ENCODE assay signal across 8 cellular contexts in the genomic region with DNA sequence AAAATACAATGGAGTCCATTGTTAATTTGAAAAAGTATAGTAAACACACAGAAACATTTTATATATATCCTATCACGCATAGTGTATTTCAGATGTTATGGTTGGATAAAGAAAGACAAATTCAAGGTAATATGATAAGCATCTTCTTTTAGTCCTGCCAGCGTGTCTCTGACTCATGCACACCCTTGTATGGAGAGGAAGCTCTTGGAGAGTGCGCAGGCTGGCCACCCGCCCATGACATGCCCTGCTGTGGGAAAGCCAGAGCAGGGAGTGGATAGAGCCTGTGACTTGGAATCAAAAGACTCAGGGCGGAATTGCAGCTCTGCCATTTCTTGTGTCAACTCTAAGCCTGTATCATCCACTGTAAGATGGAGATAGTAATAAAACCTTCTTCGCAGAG. TPM values are rescaled to one million over a fixed set of nuclear protein-coding genes. Genes with fewer than 3 reads are reported as not detected.
DNase-seq lines count a peak whose midpoint lies in the region; ATAC-seq, FAIRE-seq and TF ChIP-seq lines count a peak whose summit lies in the region.

No MANE protein-coding gene starts in this region.

- H3K9me3 ChIP-seq in A549: no peaks in the 10 kb centered on the region

- H3K27me3 Mint-ChIP-seq in MCF 10A (ENCODE audit: insufficient read depth, unreplicated experiment): no peaks in the 10 kb centered on the region
- no peaks in the 10 kb centered on the region for H3K27me3 Mint-ChIP-seq in activated naive CD4-positive, alpha-beta T cell treated with anti-CD3 and anti-CD28 coated beads for 36 hours (ENCODE audit: low read depth)

- no peak for TF ChIP-seq RAD21 in A549 (conservative IDR thresholded peaks at IDR 0.05 in 1 of 2, IDR thresholded peaks at IDR 0.05 in 1 of 2)

- no peaks in the 10 kb centered on the region for H3K9me3 Mint-ChIP-seq in MCF 10A (ENCODE audit: unreplicated experiment)
- no peaks in the 10 kb centered on the region for H3K9me3 Mint-ChIP-seq in activated naive CD4-positive, alpha-beta T cell treated with anti-CD3 and anti-CD28 coated beads for 36 hours

- ATAC-seq in A549: peak; percentile 84 to 91
- ATAC-seq in GM18517 (IDR thresholded peaks at IDR 0.05; ENCODE audit: unreplicated experiment): no peak
- ATAC-seq in HG03159 (IDR thresholded peaks at IDR 0.05; ENCODE audit: unreplicated experiment): no peak

- peak overlapping the region; percentile 88 for H3K27ac Mint-ChIP-seq in MCF 10A (ENCODE audit: low read depth, unreplicated experiment)
- no peak overlapping the region for H3K27ac Mint-ChIP-seq in activated naive CD4-positive, alpha-beta T cell treated with anti-CD3 and anti-CD28 coated beads for 36 hours

- H3K36me3 Mint-ChIP-seq in MCF 10A (ENCODE audit: insufficient read depth, unreplicated experiment): peaks cover 12% of the 10 kb centered on the region
- H3K36me3 Mint-ChIP-seq in activated naive CD4-positive, alpha-beta T cell treated with anti-CD3 and anti-CD28 coated beads for 36 hours (ENCODE audit: low read depth): no peaks in the 10 kb centered on the region

- intact Hi-C loops in MCF 10A (cut with micrococcal nuclease): no loop called here
- intact Hi-C loops in activated naive CD4-positive, alpha-beta T cell treated with anti-CD3 and anti-CD28 coated beads for 36 hours (cut with micrococcal nuclease): no loop called here

- 7% methylated on average over 6 of the region's 6 CpGs for WGBS in A549 (ENCODE audit: missing lambda C conversion rate)

- peaks cover 35% of the 10 kb centered on the region for H3K4me1 Mint-ChIP-seq in MCF 10A (ENCODE audit: insufficient read depth, unreplicated experiment)
- peaks cover 21% of the 10 kb centered on the region for H3K4me1 Mint-ChIP-seq in activated naive CD4-positive, alpha-beta T cell treated with anti-CD3 and anti-CD28 coated beads for 36 hours (ENCODE audit: low read depth)

- no TSS peak for BruUV-seq in MCF 10A (replicated peaks; lab: Mats Ljungman, UMichigan)

- peaks cover 64% of the 10 kb centered on the region for H3K4me1 ChIP-seq in A549

- H3K4me2 ChIP-seq in A549: peak overlapping the region; percentile 77

- FAIRE-seq in A549 (lab: Jason Lieb, UNC): no peak

- H3K4me3 Mint-ChIP-seq in MCF 10A (ENCODE audit: unreplicated experiment): no peak overlapping the region
- no peak overlapping the region for H3K4me3 Mint-ChIP-seq in activated naive CD4-positive, alpha-beta T cell treated with anti-CD3 and anti-CD28 coated beads for 36 hours

- peak; percentile 71 to 85 for DNase-seq in A549 (ENCODE audit: low read depth in 1 of 2, low spot score in 1 of 2)
- peak in 68 of 76 experiments; percentile 6 to 81 (median 56) for DNase-seq in HUDEP-2 (lab: John Stamatoyannopoulos, UW; ENCODE audit: unreplicated experiment in 76 of 76)
- DNase-seq in MCF 10A (ENCODE audit: unreplicated experiment): peak; percentile 96
- DNase-seq in lung microvascular endothelial cell (ENCODE audit: low read depth in 2 of 2): peak; percentile 78 to 95
- DNase-seq in effector CD4-positive, alpha-beta T cell: no peak
- DNase-seq in activated naive CD4-positive, alpha-beta T cell treated with anti-CD3 and anti-CD28 coated beads for 36 hours: no peak

- CTCF ChIA-PET in A549 (lab: Yijun Ruan, JAX): interaction anchor here (0.6 to 11.5 kb wide), 8 partner anchors 14 to 1347 kb away, joined by 3 to 82 read pairs (median 4); a partner anchor contains a TSS
- CTCF ChIA-PET in MCF 10A (lab: Yijun Ruan, JAX): interaction anchor here (0.6 to 4.4 kb wide), 5 partner anchors 13 to 104 kb away, joined by 3 to 39 read pairs (median 4); no protein-coding TSS in a partner anchor
- CTCF ChIA-PET in activated naive CD4-positive, alpha-beta T cell treated with anti-CD3 and anti-CD28 coated beads for 36 hours (lab: Charles Lee): no interaction called here

- TF ChIP-seq EP300 in A549 (IDR thresholded peaks at IDR 0.05): no peak

- H3K4me3 ChIP-seq in A549: no peak overlapping the region

- POLR2A ChIA-PET in A549 (lab: Yijun Ruan, JAX) (interaction anchor here (1.0 to 3.5 kb wide), 3 partner anchors 31 to 173 kb away, joined by 3 to 11 read pairs (median 7); a partner anchor contains a TSS), MCF 10A (lab: Yijun Ruan, JAX) (interaction anchor here (0.7 to 6.2 kb wide), 12 partner anchors 11 to 213 kb away, joined by 3 to 81 read pairs (median 28); a partner anchor contains a TSS)

- peak overlapping the region; percentile 85 to 88 for H3K27ac ChIP-seq in A549

- no peak for TF ChIP-seq CTCF in A549 (IDR thresholded peaks at IDR 0.05)
- TF ChIP-seq CTCF in MCF 10A (IDR thresholded peaks at IDR 0.05; ENCODE audit: unreplicated experiment): no peak

- no peak for TF ChIP-seq POLR2A in A549 (IDR thresholded peaks at IDR 0.05; ENCODE audit: low read length)

TF ChIP-seq in A549, 52 proteins besides CTCF, POLR2A, EP300 and RAD21:
- TF ChIP-seq GATA3 (IDR thresholded peaks at IDR 0.05; ENCODE audit: borderline replicate concordance) (peak; percentile 76; the same call in 1 of the 2 replicates), FOSL2 (IDR thresholded peaks at IDR 0.05) (peak; percentile 34; the same call in 1 of the 2 replicates), FOSL2 (CRISPR knock-in tag; IDR thresholded peaks at IDR 0.05) (peak; percentile 76), TP53 (CRISPR knock-in tag; IDR thresholded peaks at IDR 0.05) (no peak)
- TF ChIP-seq, protein P1, sequence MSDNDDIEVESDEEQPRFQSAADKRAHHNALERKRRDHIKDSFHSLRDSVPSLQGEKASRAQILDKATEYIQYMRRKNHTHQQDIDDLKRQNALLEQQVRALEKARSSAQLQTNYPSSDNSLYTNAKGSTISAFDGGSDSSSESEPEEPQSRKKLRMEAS (IDR thresholded peaks at IDR 0.05): peak; percentile 44

RNA-seq across cellular contexts. Expression of a gene that starts 23.0 kb away (rescaled TPM):
- polyA plus RNA-seq in A549 (2011; rRNA removed): 86.5 and 90.2 TPM in 2 replicates
- 40.8 and 42.1 TPM in 2 replicates for polyA plus RNA-seq in A549 (2012; cell fraction: cytosol; rRNA removed)
- polyA plus RNA-seq in A549 (2012; cell fraction: nucleus; rRNA removed): 64.5 and 70.3 TPM in 2 replicates
- 72.2 to 90.0 TPM (median 80.6 TPM) in 3 replicates for polyA plus RNA-seq in A549 (2017; fragmentation: RNase III; extraction: RNeasy Plus Mini Kit Qiagen cat#74134 plus additional on column Dnase treatment)
- 183 and 220 TPM in 2 replicates for polyA minus RNA-seq in A549 (2011; rRNA and poly(A)+ RNA removed)
- total RNA-seq in MCF 10A (2022): 225 and 298 TPM in 2 replicates
- 159 and 221 TPM in 2 replicates for total RNA-seq in lung microvascular endothelial cell
- 100 to 1,000 TPM; 125 to 128 TPM for total RNA-seq in activated naive CD4-positive, alpha-beta T cell treated with anti-CD3 and anti-CD28 coated beads for 36 hours

RNA-seq across cellular contexts. Expression of a gene that starts 42.7 kb away (rescaled TPM):
- polyA plus RNA-seq in A549 (2011; rRNA removed) (309 and 365 TPM in 2 replicates), A549 (2017; fragmentation: RNase III; extraction: RNeasy Plus Mini Kit Qiagen cat#74134 plus additional on column Dnase treatment) (304 to 324 TPM (median 312 TPM) in 3 replicates)
- 217 TPM in 2 replicates for polyA plus RNA-seq in A549 (2012; cell fraction: cytosol; rRNA removed)
- polyA plus RNA-seq in A549 (2012; cell fraction: nucleus; rRNA removed): 88.8 and 136 TPM in 2 replicates
- polyA minus RNA-seq in A549 (2011; rRNA and poly(A)+ RNA removed): 143 and 152 TPM in 2 replicates
- total RNA-seq in MCF 10A (2022) (519 and 557 TPM in 2 replicates), lung microvascular endothelial cell (207 and 229 TPM in 2 replicates)
- total RNA-seq in activated naive CD4-positive, alpha-beta T cell treated with anti-CD3 and anti-CD28 coated beads for 36 hours: 100 to 1,000 TPM; 490 to 500 TPM

RNA-seq across cellular contexts. Expression of a gene that starts 52.3 kb away (rescaled TPM):
- polyA plus RNA-seq in A549 (2011; rRNA removed): 35.2 and 38.3 TPM in 2 replicates
- polyA plus RNA-seq in A549 (2012; cell fraction: cytosol; rRNA removed): 37.2 and 39.2 TPM in 2 replicates
- polyA plus RNA-seq in A549 (2012; cell fraction: nucleus; rRNA removed): 18.9 and 27.4 TPM in 2 replicates
- 38.1 to 40.1 TPM (median 39.9 TPM) in 3 replicates for polyA plus RNA-seq in A549 (2017; fragmentation: RNase III; extraction: RNeasy Plus Mini Kit Qiagen cat#74134 plus additional on column Dnase treatment)
- 11.3 and 14.4 TPM in 2 replicates for polyA minus RNA-seq in A549 (2011; rRNA and poly(A)+ RNA removed)
- 29.4 and 42.8 TPM in 2 replicates for total RNA-seq in MCF 10A (2022)
- total RNA-seq in lung microvascular endothelial cell: 18.7 and 20.3 TPM in 2 replicates
- total RNA-seq in activated naive CD4-positive, alpha-beta T cell treated with anti-CD3 and anti-CD28 coated beads for 36 hours: 10 to 100 TPM; 35.0 to 35.8 TPM

Comparison
In these comparisons a context has a peak if more than half of its experiments do, and no peak if none do; other contexts are left out.
1. ATAC-seq: peak in A549 (2 of 2); none in GM18517 (single experiment) and HG03159 (single experiment).
2. DNase-seq: peak in A549 (2 of 2), HUDEP-2 (68 of 76), MCF 10A (single experiment) and lung microvascular endothelial cell (2 of 2); none in effector CD4-positive, alpha-beta T cell (single experiment) and activated naive CD4-positive, alpha-beta T cell treated with anti-CD3 and anti-CD28 coated beads for 36 hours (single experiment).